Comparison of ENCODE assay signal across 13 cellular contexts in genomic region chr5:136020001-136020382, GRCh38. TPM values are rescaled to one million over a fixed set of nuclear protein-coding genes. Genes with fewer than 3 reads are reported as not detected.
DNase-seq lines count a peak whose midpoint lies in the region; ATAC-seq and TF ChIP-seq lines count a peak whose summit lies in the region.
"Had no signal": no experiment of that assay in that cellular context is flagged by ENCODE, and none has a peak within 500 bp of the region (broad histone marks: within the 10 kb centered on the region; RNA-seq: fewer than 3 reads in every experiment).

No MANE protein-coding gene starts in this region.

- ATAC-seq in HG02610 (IDR thresholded peaks at IDR 0.05; ENCODE audit: unreplicated experiment) = peak; percentile 9
- ATAC-seq in natural killer cell treated with Interleukin-12 subunit alpha and Interleukin-12 subunit beta and Interleukin-15 and Interleukin-18, amount 100 ng/mL, for 72 hours = no peak
- ATAC-seq in GM18867 (IDR thresholded peaks at IDR 0.05; ENCODE audit: unreplicated experiment) = no peak

- no peak overlapping the region for H3K4me3 Mint-ChIP-seq in natural killer cell treated with Interleukin-12 subunit alpha and Interleukin-12 subunit beta and Interleukin-15 and Interleukin-18, amount 100 ng/mL, for 72 hours

- peak overlapping the region; percentile 71 for H2AK5ac ChIP-seq in mesenchymal stem cell (ENCODE audit: low read length, severe bottlenecking)

- H2AFZ ChIP-seq in mesenchymal stem cell (ENCODE audit: low read depth, low read length) = no peak overlapping the region

- peak overlapping the region; percentile 58 for H2BK120ac ChIP-seq in mesenchymal stem cell (ENCODE audit: low read depth, low read length)

- H3K4me1 ChIP-seq in mesenchymal stem cell (ENCODE audit: control insufficient read depth, insufficient read depth, low read depth, low read length) = peaks cover 11% of the 10 kb centered on the region
- H3K4me1 ChIP-seq in subcutaneous abdominal adipose tissue (ENCODE audit: control insufficient read depth in 5 of 5, insufficient read depth in 5 of 5, low read length in 5 of 5) = peaks cover 10 to 51% (median 33%) of the 10 kb centered on the region in 5 donors

- H3K79me1 ChIP-seq in mesenchymal stem cell (replicated peaks; ENCODE audit: low read length, poor library complexity, severe bottlenecking) = no peaks in the 10 kb centered on the region

- H3K36me3 Mint-ChIP-seq in natural killer cell treated with Interleukin-12 subunit alpha and Interleukin-12 subunit beta and Interleukin-15 and Interleukin-18, amount 100 ng/mL, for 72 hours = no peaks in the 10 kb centered on the region
- H3K36me3 Mint-ChIP-seq: activated naive CD4-positive, alpha-beta T cell treated with anti-CD3 and anti-CD28 coated beads, Interleukin-2, amount 50 U/mL, for 72 hours had no signal

- H3K9ac ChIP-seq in mesenchymal stem cell (ENCODE audit: low read length) = peak overlapping the region; percentile 68
- no peak overlapping the region for H3K9ac ChIP-seq in subcutaneous abdominal adipose tissue (ENCODE audit: low read length in 5 of 5)

- peak overlapping the region; percentile 62 to 96 for H3K18ac ChIP-seq in mesenchymal stem cell (ENCODE audit: low read depth in 1 of 2, low read length in 2 of 2)

- H3K9me3 Mint-ChIP-seq in natural killer cell treated with Interleukin-12 subunit alpha and Interleukin-12 subunit beta and Interleukin-15 and Interleukin-18, amount 100 ng/mL, for 72 hours = no peaks in the 10 kb centered on the region
- H3K9me3 Mint-ChIP-seq: activated naive CD4-positive, alpha-beta T cell treated with anti-CD3 and anti-CD28 coated beads, Interleukin-2, amount 50 U/mL, for 72 hours had no signal

- no peak overlapping the region for H3K4me2 ChIP-seq in mesenchymal stem cell (ENCODE audit: low read length, poor library complexity, severe bottlenecking)

- H3K4ac ChIP-seq in mesenchymal stem cell (ENCODE audit: low read depth in 1 of 2, low read length in 2 of 2) = peak overlapping the region; percentile 36 to 98

- H3K27ac Mint-ChIP-seq in natural killer cell treated with Interleukin-12 subunit alpha and Interleukin-12 subunit beta and Interleukin-15 and Interleukin-18, amount 100 ng/mL, for 72 hours = peak overlapping the region in 1 of 2 donors; percentile 20

- H2BK12ac ChIP-seq in mesenchymal stem cell (ENCODE audit: low read length in 2 of 2) = peak overlapping the region; percentile 22 to 87

- H3K27me3 ChIP-seq in brain microvascular endothelial cell (replicated peaks) (no peaks in the 10 kb centered on the region), mesenchymal stem cell (ENCODE audit: control insufficient read depth in 1 of 2, insufficient read depth in 1 of 2, low read length in 2 of 2) (no peaks in the 10 kb centered on the region), subcutaneous abdominal adipose tissue (ENCODE audit: control insufficient read depth in 5 of 5, insufficient read depth in 4 of 5, low read length in 5 of 5) (peaks cover 0 to 3% (median 0%) of the 10 kb centered on the region in 5 donors)

- H3K14ac ChIP-seq in mesenchymal stem cell (ENCODE audit: low read length in 2 of 2) = peak overlapping the region in 1 of 2 experiments; percentile 62

- no peak overlapping the region for H2BK15ac ChIP-seq in mesenchymal stem cell (ENCODE audit: low read depth, poor library complexity, severe bottlenecking)

- DNase-seq in brain microvascular endothelial cell = no peak
- DNase-seq in mesenchymal stem cell = no peak
- DNase-seq in AG08396 (ENCODE audit: low spot score) = no peak
- DNase-seq in natural killer cell treated with Interleukin-12 subunit alpha and Interleukin-12 subunit beta and Interleukin-15 and Interleukin-18, amount 100 ng/mL, for 72 hours (ENCODE audit: low spot score) = no peak
- DNase-seq in OCI-M1 (lab: John Stamatoyannopoulos, UW) = no peak
- DNase-seq: NCI-H1417 treated with DMSO at 0.1 percent for 48 hours; NCI-H510A; stimulated activated naive CD4-positive, alpha-beta T cell had no signal

- no peak overlapping the region for H3K23ac ChIP-seq in mesenchymal stem cell (ENCODE audit: low read length in 2 of 2)

- TF ChIP-seq CTCF in brain microvascular endothelial cell (IDR thresholded peaks at IDR 0.05; ENCODE audit: low read depth, low read length, missing control alignments) = no peak

- H3K36me3 ChIP-seq in brain microvascular endothelial cell (replicated peaks) = no peaks in the 10 kb centered on the region
- H3K36me3 ChIP-seq in mesenchymal stem cell (ENCODE audit: control insufficient read depth in 1 of 2, insufficient read depth in 2 of 2, low read depth in 1 of 2, low read length in 2 of 2) = no peaks in the 10 kb centered on the region
- no peaks in the 10 kb centered on the region for H3K36me3 ChIP-seq in subcutaneous abdominal adipose tissue (ENCODE audit: control insufficient read depth in 5 of 5, insufficient read depth in 5 of 5, low read length in 5 of 5)
- H3K36me3 ChIP-seq: neutrophil had no signal

- H2BK5ac ChIP-seq in mesenchymal stem cell (ENCODE audit: low read depth, low read length, poor library complexity, severe bottlenecking) = no peak overlapping the region

- peak overlapping the region; percentile 59 for H4K8ac ChIP-seq in mesenchymal stem cell (ENCODE audit: low read length)

- H3K9me3 ChIP-seq in mesenchymal stem cell (ENCODE audit: control insufficient read depth, low read length) (no peaks in the 10 kb centered on the region), subcutaneous abdominal adipose tissue (ENCODE audit: control insufficient read depth in 5 of 5, low read length in 5 of 5) (no peaks in the 10 kb centered on the region)
- H3K9me3 ChIP-seq: neutrophil had no signal

- 50% methylated on average over 1 of the region's 2 CpGs for WGBS in mesenchymal stem cell

- peak overlapping the region; percentile 98 for H3K27ac ChIP-seq in brain microvascular endothelial cell
- peak overlapping the region; percentile 76 for H3K27ac ChIP-seq in mesenchymal stem cell (ENCODE audit: low read length, poor library complexity, severe bottlenecking)
- H3K27ac ChIP-seq in subcutaneous abdominal adipose tissue (ENCODE audit: low read depth, low read length) = peak overlapping the region; percentile 32
- H3K27ac ChIP-seq: neutrophil had no signal

- peaks cover 4 to 11% of the 10 kb centered on the region in 2 donors for H3K4me1 Mint-ChIP-seq in natural killer cell treated with Interleukin-12 subunit alpha and Interleukin-12 subunit beta and Interleukin-15 and Interleukin-18, amount 100 ng/mL, for 72 hours (ENCODE audit: low read depth in 2 of 2)

- peaks cover 21 to 25% of the 10 kb centered on the region in 2 donors for H3K27me3 Mint-ChIP-seq in natural killer cell treated with Interleukin-12 subunit alpha and Interleukin-12 subunit beta and Interleukin-15 and Interleukin-18, amount 100 ng/mL, for 72 hours

- H3K4me3 ChIP-seq in brain microvascular endothelial cell (ENCODE audit: low read depth, low read length) (no peak overlapping the region), mesenchymal stem cell (ENCODE audit: insufficient read depth in 1 of 2, low read depth in 1 of 2, low read length in 2 of 2) (peak overlapping the region in 1 of 2 experiments; percentile 4), subcutaneous abdominal adipose tissue (ENCODE audit: low read depth in 1 of 5, low read length in 5 of 5) (no peak overlapping the region)

- H4K91ac ChIP-seq in mesenchymal stem cell (ENCODE audit: low read length) = peak overlapping the region; percentile 85

- in situ Hi-C loops in brain microvascular endothelial cell (cut with HindIII; ENCODE audit: low pct_ligation_motif_present, low sequenced_read_pairs) = no loop called here

RNA-seq across cellular contexts. Expression of gene TGFBI, which starts 8.8 kb away (rescaled TPM):
- 1,930 TPM for polyA plus RNA-seq in mesenchymal stem cell (2013, experiment 1 of 2)
- polyA plus RNA-seq in mesenchymal stem cell (2013, experiment 2 of 2) = 1,910 TPM
- not detected for total RNA-seq in natural killer cell treated with Interleukin-12 subunit alpha and Interleukin-12 subunit beta and Interleukin-15 and Interleukin-18, amount 100 ng/mL, for 72 hours
- total RNA-seq: activated naive CD4-positive, alpha-beta T cell treated with anti-CD3 and anti-CD28 coated beads, Interleukin-2, amount 50 U/mL, for 72 hours had no signal

Comparison
In these comparisons a context has a peak if more than half of its experiments do, and no peak if none do; other contexts are left out.
1. H3K27ac ChIP-seq: peak in every context shown above with its lines; median percentile 98 in brain microvascular endothelial cell; 76 in mesenchymal stem cell; 32 in subcutaneous abdominal adipose tissue.